Comparison of ENCODE assay signal across 21 cellular contexts in the genomic region with DNA sequence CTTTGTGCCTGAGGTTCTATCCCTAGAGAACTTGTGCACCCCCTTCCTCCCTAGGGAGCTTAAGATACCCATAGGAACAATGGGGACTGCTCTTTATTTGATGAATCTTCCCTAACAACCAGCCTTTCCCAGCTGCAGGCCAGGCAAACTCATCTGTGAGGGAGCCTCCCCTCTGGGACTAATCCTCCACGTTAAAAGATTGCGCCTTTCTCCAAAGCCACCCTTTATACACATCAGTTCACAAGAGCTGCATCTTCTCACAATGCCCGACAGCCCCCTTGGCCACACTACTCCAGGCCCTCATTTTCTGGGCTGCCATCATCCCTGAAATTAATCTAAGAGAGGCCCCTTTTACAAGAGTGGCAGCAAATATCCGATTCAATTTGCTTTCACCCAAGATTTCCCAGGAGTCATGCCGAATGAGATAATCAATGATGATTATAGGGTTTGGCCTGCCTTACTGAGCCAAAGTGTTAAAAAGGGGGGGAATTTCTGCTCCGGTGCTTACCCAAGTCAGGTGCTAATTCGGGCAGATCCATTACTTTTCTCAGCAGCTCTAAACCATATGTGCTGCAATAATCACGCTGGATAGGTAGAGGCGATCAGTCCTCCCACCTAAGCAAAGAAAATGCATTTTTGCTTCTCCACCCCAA.
"Had no signal": no experiment of that assay in that cellular context is flagged by ENCODE, and none has a peak within 500 bp of the region (broad histone marks: within the 10 kb centered on the region; RNA-seq: fewer than 3 reads in every experiment).

No MANE protein-coding gene starts in this region.

- H3K27ac ChIP-seq: coronary artery, foreskin keratinocyte, lower lobe of right lung, ovary, prostate gland, right atrium auricular region, suprapubic skin, tibial nerve had no signal

- DNase-seq: activated CD4-positive, alpha-beta memory T cell treated with anti-CD3 and anti-CD28 coated beads, Interleukin-2, amount 10 ng/mL, durations not matched to agents 7 days and 5 days; activated CD4-positive, alpha-beta T cell treated with anti-CD3 and anti-CD28 coated beads for 48 hours; activated effector memory CD4-positive, alpha-beta T cell treated with Interleukin-2 at 50 U/mL for 16 hours; activated naive CD4-positive, alpha-beta T cell treated with anti-CD3 and anti-CD28 coated beads for 36 hours; activated naive CD8-positive, alpha-beta T cell treated with anti-CD3 and anti-CD28 coated beads, Interleukin-2, amount 10 ng/mL, durations not matched to agents 7 days and 5 days; activated T-cell treated with anti-CD3 and anti-CD28 coated beads, Interleukin-2, amount 50 U/mL, for 72 hours; amniotic stem cell; cerebellar nuclear complex; effector CD4-positive, alpha-beta T cell; foreskin keratinocyte; immature natural killer cell; lower lobe of right lung; naive B cell; ovary; stimulated activated naive CD8-positive, alpha-beta T cell treated with anti-CD3 and anti-CD28 coated beads, Interleukin-15, amount 100 ng/mL, for 72 hours; T1000 had no signal

- H3K27me3 ChIP-seq: foreskin keratinocyte, ovary, right atrium auricular region, suprapubic skin, tibial nerve had no signal

- H3K4me3 ChIP-seq: coronary artery, lower lobe of right lung, ovary, prostate gland, right atrium auricular region, suprapubic skin, tibial nerve had no signal

- H3K4me1 ChIP-seq: foreskin keratinocyte, lower lobe of right lung, prostate gland, right atrium auricular region, suprapubic skin, tibial nerve had no signal

- H3K36me3 ChIP-seq: lower lobe of right lung, ovary, prostate gland, right atrium auricular region, suprapubic skin, tibial nerve had no signal
